Comparison of ENCODE assay signal across 21 cellular contexts in genomic region chr1:113178106-113178505, GRCh38.
DNase-seq lines count a peak whose midpoint lies in the region; ATAC-seq, FAIRE-seq and TF ChIP-seq lines count a peak whose summit lies in the region.
"Had no signal": no experiment of that assay in that cellular context is flagged by ENCODE, and none has a peak within 500 bp of the region (broad histone marks: within the 10 kb centered on the region; RNA-seq: fewer than 3 reads in every experiment).

No MANE protein-coding gene starts in this region.

- CTCF ChIA-PET in H1 (lab: Charles Lee; ENCODE audit: partially characterized antibody): interaction anchor here (0.8 to 4.0 kb wide), 6 partner anchors 9 to 262 kb away, joined by 3 to 25 read pairs (median 4); no protein-coding TSS in a partner anchor

- WGBS in H1 (ENCODE audit: extremely low coverage in 1 of 2, insufficient coverage in 1 of 2, insufficient read length in 1 of 2, insufficient replicate concordance in 2 of 2, low coverage in 1 of 2, low lambda C conversion rate in 2 of 2, missing lambda C conversion rate in 1 of 2), 2 experiments: 95% methylated on average over 3 of the region's 3 CpGs; no CpG with 5 or more reads in 1 of the 2 experiments

- peaks cover 0 to 4% of the 10 kb centered on the region in 2 experiments; a peak in 1 of 4 replicates for H3K9me3 ChIP-seq in H1 (ENCODE audit: insufficient read depth in 2 of 2, low read depth in 1 of 2, low read length in 1 of 2)
- H3K9me3 ChIP-seq: lower lobe of right lung, pancreas had no signal

- TF ChIP-seq CTCF in H1 (IDR thresholded peaks at IDR 0.05; ENCODE audit: control extremely low read depth in 1 of 3, insufficient read depth in 1 of 3, low read depth in 1 of 3, low read length in 3 of 3): no peak

- peak overlapping the region; percentile 19; the same call in 1 of the 2 replicates for H3K18ac ChIP-seq in H1 (ENCODE audit: extremely low read depth, low read length)

- H2BK15ac ChIP-seq in H1 (ENCODE audit: low read length): no peak overlapping the region

- ATAC-seq in GM18868 (IDR thresholded peaks at IDR 0.05; ENCODE audit: unreplicated experiment) (peak; percentile 92), GM21737 (IDR thresholded peaks at IDR 0.05; ENCODE audit: unreplicated experiment) (peak; percentile 76), HG03108 (IDR thresholded peaks at IDR 0.05; ENCODE audit: unreplicated experiment) (peak; percentile 67), GM18907 (IDR thresholded peaks at IDR 0.05; ENCODE audit: unreplicated experiment) (no peak)
- ATAC-seq in activated naive CD4-positive, alpha-beta T cell treated with anti-CD3 and anti-CD28 coated beads, Interleukin-2, amount 50 U/mL, for 72 hours: no peak
- ATAC-seq: Panc1 had no signal

- H3K23me2 ChIP-seq in H1 (ENCODE audit: low read depth, low read length): no peaks in the 10 kb centered on the region

- no peak overlapping the region for H2BK120ac ChIP-seq in H1 (replicated peaks; ENCODE audit: low read depth, low read length)

- H4K20me1 ChIP-seq in H1 (replicated peaks in 1 of 2; ENCODE audit: control insufficient read depth in 1 of 2, insufficient read depth in 2 of 2, low read length in 2 of 2): no peaks in the 10 kb centered on the region

- H3K36me3 Mint-ChIP-seq in activated naive CD4-positive, alpha-beta T cell treated with anti-CD3 and anti-CD28 coated beads, Interleukin-2, amount 50 U/mL, for 72 hours: peaks cover 0 to 11% of the 10 kb centered on the region in 2 donors

- no peak for FAIRE-seq in H1 (lab: Jason Lieb, UNC)
- FAIRE-seq: pancreas, TTC549 had no signal

- H2AFZ ChIP-seq in H1 (ENCODE audit: low read length): no peak overlapping the region

- DNase-seq in H1 (ENCODE audit: low read depth in 1 of 2, low spot score in 2 of 2) (no peak), HuH-7 (ENCODE audit: low spot score) (no peak)
- DNase-seq in activated naive CD4-positive, alpha-beta T cell treated with anti-CD3 and anti-CD28 coated beads, Interleukin-2, amount 50 U/mL, for 72 hours (ENCODE audit: low spot score in 2 of 2): no peak
- no peak for DNase-seq in stimulated activated CD8-positive, alpha-beta memory T cell treated with anti-CD3 and anti-CD28 coated beads, Interleukin-4, amount 100 ng/mL, for 48 hours
- DNase-seq: activated CD4-positive, alpha-beta memory T cell treated with anti-CD3 and anti-CD28 coated beads, Interleukin-2, amount 10 ng/mL, durations not matched to agents 7 days and 5 days; activated T-cell treated with anti-CD3 and anti-CD28 coated beads, Interleukin-2, amount 50 U/mL, for 48 hours; EL; lower lobe of right lung; NCI-H1092; NCI-H82; pancreas; stimulated activated CD4-positive, alpha-beta T cell treated with anti-CD3 and anti-CD28 coated beads, Interleukin-4, amount 100 ng/mL, for 24 hours had no signal

- no peaks in the 10 kb centered on the region for H3K4me1 ChIP-seq in H1 (replicated peaks in 1 of 4; ENCODE audit: control insufficient read depth in 3 of 4, insufficient read depth in 4 of 4, low read length in 3 of 4)
- H3K4me1 ChIP-seq: breast epithelium, esophagus muscularis mucosa, lower lobe of right lung, pancreas had no signal

- no peak overlapping the region for H2AK5ac ChIP-seq in H1 (ENCODE audit: low read depth, low read length)

- H3K4ac ChIP-seq in H1 (replicated peaks; ENCODE audit: insufficient read length, low read depth, low read length): no peak overlapping the region

- H3K14ac ChIP-seq in H1 (ENCODE audit: insufficient read length): no peak overlapping the region

- no peak overlapping the region for H4K91ac ChIP-seq in H1 (replicated peaks; ENCODE audit: insufficient read length, low read length)

- no peak overlapping the region for H2BK20ac ChIP-seq in H1 (ENCODE audit: low read length)

- H2BK12ac ChIP-seq in H1 (ENCODE audit: low read depth, low read length): no peak overlapping the region

- no peak overlapping the region for H3K23ac ChIP-seq in H1 (ENCODE audit: insufficient read length)

- no peaks in the 10 kb centered on the region for H3K79me2 ChIP-seq in H1 (ENCODE audit: control insufficient read depth in 1 of 2, insufficient read depth in 2 of 2, low read length in 2 of 2)

- H3K27me3 ChIP-seq in H1 (replicated peaks in 1 of 4; ENCODE audit: control insufficient read depth in 3 of 4, extremely low read depth in 1 of 4, insufficient read depth in 3 of 4, low read length in 3 of 4): no peaks in the 10 kb centered on the region
- H3K27me3 ChIP-seq: breast epithelium, esophagus muscularis mucosa, pancreas had no signal

- H3K4me3 ChIP-seq in H1 (ENCODE audit: extremely low read depth in 1 of 4, insufficient read depth in 2 of 4, low read depth in 3 of 4, low read length in 4 of 4): no peak overlapping the region
- H3K4me3 ChIP-seq: breast epithelium, esophagus muscularis mucosa, lower lobe of right lung, pancreas, thoracic aorta had no signal

- no peak overlapping the region for H3K27ac ChIP-seq in H1 (ENCODE audit: low read depth, low read length)
- H3K27ac ChIP-seq: breast epithelium, esophagus muscularis mucosa, lower lobe of right lung, pancreas, thoracic aorta had no signal

- H2BK5ac ChIP-seq in H1 (ENCODE audit: low read depth, low read length): no peak overlapping the region

- H3K9me3 Mint-ChIP-seq in activated naive CD4-positive, alpha-beta T cell treated with anti-CD3 and anti-CD28 coated beads, Interleukin-2, amount 50 U/mL, for 72 hours: peaks cover 0 to 4% of the 10 kb centered on the region in 2 donors
- H3K9me3 Mint-ChIP-seq: activated CD4-positive, alpha-beta memory T cell treated with anti-CD3 and anti-CD28 coated beads, Interleukin-2, amount 10 ng/mL, durations not matched to agents 7 days and 5 days had no signal

- TF ChIP-seq EP300 in H1 (IDR thresholded peaks at IDR 0.05; ENCODE audit: borderline replicate concordance in 1 of 2, low read depth in 2 of 2, low read length in 2 of 2): no peak

- H3K4me2 ChIP-seq in H1 (ENCODE audit: insufficient read depth in 1 of 2, low read depth in 2 of 2, low read length in 2 of 2): no peak overlapping the region

- H4K5ac ChIP-seq in H1 (ENCODE audit: insufficient read length, low read depth, low read length): no peak overlapping the region

- TF ChIP-seq POLR2A in H1 (IDR thresholded peaks at IDR 0.05; ENCODE audit: control extremely low read depth in 1 of 2, low read depth in 2 of 2, low read length in 2 of 2): no peak

- no peak overlapping the region for H3K27ac Mint-ChIP-seq in activated naive CD4-positive, alpha-beta T cell treated with anti-CD3 and anti-CD28 coated beads, Interleukin-2, amount 50 U/mL, for 72 hours
- H3K27ac Mint-ChIP-seq: activated CD4-positive, alpha-beta memory T cell treated with anti-CD3 and anti-CD28 coated beads, Interleukin-2, amount 10 ng/mL, durations not matched to agents 7 days and 5 days had no signal

- no peak overlapping the region for H3K56ac ChIP-seq in H1 (replicated peaks; ENCODE audit: insufficient read length, low read depth, low read length)

- H3K79me1 ChIP-seq in H1 (ENCODE audit: low read depth, low read length): no peaks in the 10 kb centered on the region

- no peaks in the 10 kb centered on the region for H3K36me3 ChIP-seq in H1 (ENCODE audit: control insufficient read depth in 2 of 4, insufficient read depth in 4 of 4, low read length in 3 of 4)
- H3K36me3 ChIP-seq: breast epithelium, esophagus muscularis mucosa, lower lobe of right lung, pancreas, thoracic aorta had no signal

- no peak overlapping the region; the same call in 1 of the 2 replicates for H4K8ac ChIP-seq in H1 (ENCODE audit: extremely low read depth, insufficient read depth, low read length)

- no peak for TF ChIP-seq RAD21 in H1 (IDR thresholded peaks at IDR 0.05 in 1 of 2, conservative IDR thresholded peaks at IDR 0.05 in 1 of 2; ENCODE audit: low read depth in 2 of 2, low read length in 2 of 2)

- H3K9ac ChIP-seq in H1 (replicated peaks in 1 of 4; ENCODE audit: extremely low read depth in 1 of 4, low read depth in 3 of 4, low read length in 3 of 4): no peak overlapping the region

- POLR2A ChIA-PET in H1 (lab: Charles Lee; ENCODE audit: partially characterized antibody): interaction anchor here (0.9 kb wide), 1 partner anchor 29 kb away, joined by 3 read pairs; no protein-coding TSS in a partner anchor

TF ChIP-seq in H1, 55 proteins besides CTCF, POLR2A, EP300 and RAD21:
- TF ChIP-seq SUZ12 (IDR thresholded peaks at IDR 0.05; ENCODE audit: low read length): no peak
- no peak for TF ChIP-seq RFX5 (IDR thresholded peaks at IDR 0.05; ENCODE audit: borderline replicate concordance, low read depth, low read length)
- TF ChIP-seq NANOG (IDR thresholded peaks at IDR 0.05; ENCODE audit: insufficient read depth, low read depth, low read length, poor library complexity, severe bottlenecking): no peak
- TF ChIP-seq SP1 (IDR thresholded peaks at IDR 0.05; ENCODE audit: low read depth, low read length): no peak
- TF ChIP-seq BRCA1 (IDR thresholded peaks at IDR 0.05; ENCODE audit: low read depth, low read length): no peak
- TF ChIP-seq BACH1 (IDR thresholded peaks at IDR 0.05; ENCODE audit: low read length): no peak
- TF ChIP-seq HDAC6 (IDR thresholded peaks at IDR 0.05; ENCODE audit: low read depth, low read length): no peak
- no peak for TF ChIP-seq FOSL1 (IDR thresholded peaks at IDR 0.05; ENCODE audit: insufficient read depth, low read depth, low read length)

Comparison
In these comparisons a context has a peak if more than half of its experiments do, and no peak if none do; other contexts are left out.
1. ATAC-seq: peak in GM18868 (single experiment), GM21737 (single experiment) and HG03108 (single experiment); none in activated naive CD4-positive, alpha-beta T cell treated with anti-CD3 and anti-CD28 coated beads, Interleukin-2, amount 50 U/mL, for 72 hours (0 of 2) and GM18907 (single experiment).